In genomic region chr4:70749313-70749712, GRCh38 we compare ENCODE assay signal across 13 cellular contexts. TPM values are rescaled to one million over a fixed set of nuclear protein-coding genes. Genes with fewer than 3 reads are reported as not detected.
DNase-seq lines count a peak whose midpoint lies in the region; ATAC-seq lines count a peak whose summit lies in the region.
"Had no signal": no experiment of that assay in that cellular context is flagged by ENCODE, and none has a peak within 500 bp of the region (broad histone marks: within the 10 kb centered on the region; RNA-seq: fewer than 3 reads in every experiment).

No MANE protein-coding gene starts in this region.

- ATAC-seq in GM18873 (IDR thresholded peaks at IDR 0.05; ENCODE audit: low FRiP score, unreplicated experiment) = peak; percentile 78
- ATAC-seq in GM21786 (IDR thresholded peaks at IDR 0.05; ENCODE audit: unreplicated experiment) = peak; percentile 86
- peak; percentile 61 for ATAC-seq in HG03196 (IDR thresholded peaks at IDR 0.05; ENCODE audit: unreplicated experiment)
- ATAC-seq: naive thymus-derived CD8-positive, alpha-beta T cell had no signal

- no peak overlapping the region for H3K4me3 ChIP-seq in ACC112 (ENCODE audit: low read depth, low read length)
- H3K4me3 ChIP-seq: stomach had no signal

- H3K27me3 ChIP-seq in ACC112 (ENCODE audit: insufficient read depth, low read length) = no peaks in the 10 kb centered on the region
- H3K27me3 ChIP-seq: stomach had no signal

- intact Hi-C loops in cardiac septum (cut with DNase I) = no loop called here

- H3K36me3 ChIP-seq in ACC112 (ENCODE audit: insufficient read depth, low read length) = 0 out of 2 replicates have a peak, but pooled peaks cover 6% of the 10 kb centered on the region
- H3K36me3 ChIP-seq: stomach had no signal

- H3K27ac ChIP-seq in ACC112 (ENCODE audit: low read depth, low read length) = 0 out of 2 replicates have a peak overlapping the region, but pooled peaks have one; percentile 85
- H3K27ac ChIP-seq: epithelial cell of prostate, stomach had no signal

- no peak overlapping the region for H2AFZ ChIP-seq in ACC112 (ENCODE audit: low read length, unreplicated experiment)

- no peak for DNase-seq in cardiac septum (ENCODE audit: low spot score)
- no peak for DNase-seq in GDM1 (lab: John Stamatoyannopoulos, UW)
- no peak for DNase-seq in AG20443 (ENCODE audit: low spot score)
- no peak for DNase-seq in SK-N-DZ (ENCODE audit: low spot score)
- DNase-seq: DND-41; naive thymus-derived CD8-positive, alpha-beta T cell; NCI-H524; stomach had no signal

- peaks cover 64% of the 10 kb centered on the region for H3K79me2 ChIP-seq in ACC112 (ENCODE audit: control insufficient read depth, insufficient read depth, low read length, unreplicated experiment)

- H3K4me1 ChIP-seq in ACC112 (ENCODE audit: control insufficient read depth, insufficient read depth, low read length, unreplicated experiment) = peaks cover 32% of the 10 kb centered on the region

RNA-seq across cellular contexts. Expression of gene RUFY3, which starts 27.5 kb away (rescaled TPM):
- 26.1 TPM for total RNA-seq in cardiac septum
- polyA plus RNA-seq in SK-N-DZ (2014; cell fraction: cytosol; rRNA removed) = 84.5 and 89.6 TPM in 2 replicates
- polyA plus RNA-seq in SK-N-DZ (2014; cell fraction: nucleus; rRNA removed) = 109 and 112 TPM in 2 replicates
